In the genomic region with DNA sequence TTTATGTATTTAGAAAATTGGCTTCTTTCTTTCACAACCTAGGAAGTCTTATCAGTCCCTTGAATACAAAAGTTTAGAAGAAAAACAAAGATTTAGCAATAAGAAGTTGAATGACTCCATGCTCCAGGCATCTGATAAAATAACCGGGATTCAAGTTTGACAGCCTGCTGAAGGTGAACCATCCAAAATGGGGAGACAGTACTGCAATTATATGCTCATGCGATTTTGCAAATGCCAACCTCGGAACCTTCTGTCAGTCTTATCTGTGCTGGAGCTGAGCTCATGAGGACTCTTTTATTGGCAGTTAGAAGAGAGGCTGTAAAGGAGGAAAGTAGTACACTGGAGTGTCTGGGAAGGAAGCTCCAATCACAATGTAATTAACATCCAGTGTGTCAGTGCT, we compare ENCODE assay signal across 31 cellular contexts.
DNase-seq lines count a peak whose midpoint lies in the region; ATAC-seq and TF ChIP-seq lines count a peak whose summit lies in the region.
"Had no signal": no experiment of that assay in that cellular context is flagged by ENCODE, and none has a peak within 500 bp of the region (broad histone marks: within the 10 kb centered on the region; RNA-seq: fewer than 3 reads in every experiment).

No MANE protein-coding gene starts in this region.

- H3K4me2 ChIP-seq in PC-9 (no peak overlapping the region), neural cell (ENCODE audit: low read length) (peak overlapping the region; percentile 8)
- H3K4me2 ChIP-seq: GM23338 had no signal

- no peak overlapping the region for H3K27ac Mint-ChIP-seq in activated CD4-positive, alpha-beta memory T cell treated with anti-CD3 and anti-CD28 coated beads, Interleukin-2, amount 10 ng/mL, durations not matched to agents 7 days and 5 days
- H3K27ac Mint-ChIP-seq: activated naive CD8-positive, alpha-beta T cell treated with anti-CD3 and anti-CD28 coated beads, Interleukin-2, amount 10 ng/mL, durations not matched to agents 7 days and 5 days; CD4-positive, alpha-beta T cell; GM23338 had no signal

- CTCF ChIA-PET in PC-9 (lab: Charles Lee): no interaction called here
- CTCF ChIA-PET in activated CD4-positive, alpha-beta memory T cell treated with anti-CD3 and anti-CD28 coated beads, Interleukin-2, amount 10 ng/mL, durations not matched to agents 7 days and 5 days (lab: Charles Lee): no interaction called here

- no peak overlapping the region for H3K4me3 Mint-ChIP-seq in activated CD4-positive, alpha-beta memory T cell treated with anti-CD3 and anti-CD28 coated beads, Interleukin-2, amount 10 ng/mL, durations not matched to agents 7 days and 5 days
- H3K4me3 Mint-ChIP-seq: activated naive CD8-positive, alpha-beta T cell treated with anti-CD3 and anti-CD28 coated beads, Interleukin-2, amount 10 ng/mL, durations not matched to agents 7 days and 5 days; CD4-positive, alpha-beta T cell; GM23338; nephron progenitor cell had no signal

- H3K4me1 ChIP-seq in PC-9 (replicated peaks; ENCODE audit: insufficient read depth): no peaks in the 10 kb centered on the region
- no peaks in the 10 kb centered on the region for H3K4me1 ChIP-seq in right lobe of liver
- H3K4me1 ChIP-seq: vagina had no signal

- H3K79me2 ChIP-seq in PC-9 (ENCODE audit: low read depth) (no peaks in the 10 kb centered on the region), neural cell (replicated peaks; ENCODE audit: insufficient read depth, low read length) (no peaks in the 10 kb centered on the region)
- H3K79me2 ChIP-seq: parathyroid adenoma had no signal

- H2AFZ ChIP-seq in PC-9 (no peak overlapping the region), neural cell (ENCODE audit: low read depth, low read length) (no peak overlapping the region)
- H2AFZ ChIP-seq: GM23338, parathyroid adenoma had no signal

- H3K27ac ChIP-seq in PC-9 (no peak overlapping the region), neural cell (ENCODE audit: low read length) (peak overlapping the region; percentile 49), right lobe of liver (no peak overlapping the region)
- H3K27ac ChIP-seq: 22Rv1, body of pancreas, epithelial cell of prostate, lower lobe of right lung, parathyroid adenoma, RWPE1, vagina had no signal

- no peaks in the 10 kb centered on the region for H4K20me1 ChIP-seq in PC-9 (ENCODE audit: insufficient read depth)
- no peaks in the 10 kb centered on the region for H4K20me1 ChIP-seq in neural cell (ENCODE audit: insufficient read depth)

- BruUV-seq in PC-9 (replicated peaks; lab: Mats Ljungman, UMichigan): TSS peak; percentile 15

- no peak for TF ChIP-seq CTCF in PC-9 (conservative IDR thresholded peaks at IDR 0.05)
- no peak for TF ChIP-seq CTCF in fibroblast of pulmonary artery (IDR thresholded peaks at IDR 0.05; ENCODE audit: low read length, missing control alignments)
- no peak for TF ChIP-seq CTCF in neural cell (IDR thresholded peaks at IDR 0.05; ENCODE audit: poor library complexity, severe bottlenecking)
- no peak for TF ChIP-seq CTCF in right lobe of liver (IDR thresholded peaks at IDR 0.05)

- H3K36me3 Mint-ChIP-seq in activated CD4-positive, alpha-beta memory T cell treated with anti-CD3 and anti-CD28 coated beads, Interleukin-2, amount 10 ng/mL, durations not matched to agents 7 days and 5 days (ENCODE audit: low read depth): peaks cover 17% of the 10 kb centered on the region

- 0 out of 2 replicates have a peak, but pooled peaks cover 7% of the 10 kb centered on the region for H3K36me3 ChIP-seq in PC-9 (ENCODE audit: low read depth)
- no peaks in the 10 kb centered on the region for H3K36me3 ChIP-seq in neural cell (ENCODE audit: insufficient read depth, low read length)
- H3K36me3 ChIP-seq in right lobe of liver: peaks cover 0 to 14% (median 5%) of the 10 kb centered on the region in 4 donors
- H3K36me3 ChIP-seq: vagina had no signal

- 76% methylated on average over 3 of the region's 3 CpGs for WGBS in right lobe of liver (ENCODE audit: insufficient coverage, low coverage, low lambda C conversion rate, missing lambda C conversion rate)

- H3K9me2 ChIP-seq in PC-9 (ENCODE audit: insufficient read depth): no peaks in the 10 kb centered on the region
- no peaks in the 10 kb centered on the region for H3K9me2 ChIP-seq in neural cell (ENCODE audit: insufficient read depth, low read length)

- no peak for TF ChIP-seq EP300 in neural cell (conservative IDR thresholded peaks at IDR 0.05; ENCODE audit: poor library complexity, severe bottlenecking)

- POLR2A ChIA-PET in PC-9 (lab: Charles Lee; ENCODE audit: unreplicated experiment): no interaction called here
- POLR2A ChIA-PET in activated CD4-positive, alpha-beta memory T cell treated with anti-CD3 and anti-CD28 coated beads, Interleukin-2, amount 10 ng/mL, durations not matched to agents 7 days and 5 days (lab: Charles Lee): no interaction called here

- ATAC-seq in right lobe of liver: no peak
- ATAC-seq: body of pancreas, GM23338, K562, lower lobe of right lung, SK-N-SH treated with all-trans-retinoic acid at 6 μM for 48 hours had no signal

- no peak overlapping the region for H3K4me3 ChIP-seq in PC-9
- H3K4me3 ChIP-seq in fibroblast of pulmonary artery (replicated peaks; ENCODE audit: low read depth, low read length): no peak overlapping the region
- peak overlapping the region; percentile 24 for H3K4me3 ChIP-seq in neural cell (ENCODE audit: low read length)
- H3K4me3 ChIP-seq in right lobe of liver: no peak overlapping the region
- H3K4me3 ChIP-seq: body of pancreas, GM23338, K562, lower lobe of right lung, vagina had no signal

- H3K9me3 Mint-ChIP-seq in activated CD4-positive, alpha-beta memory T cell treated with anti-CD3 and anti-CD28 coated beads, Interleukin-2, amount 10 ng/mL, durations not matched to agents 7 days and 5 days: peaks cover 2% of the 10 kb centered on the region
- H3K9me3 Mint-ChIP-seq: activated naive CD8-positive, alpha-beta T cell treated with anti-CD3 and anti-CD28 coated beads, Interleukin-2, amount 10 ng/mL, durations not matched to agents 7 days and 5 days had no signal

- H3K9me3 ChIP-seq in PC-9 (ENCODE audit: insufficient read depth, low read depth) (no peaks in the 10 kb centered on the region), neural cell (ENCODE audit: low read length) (no peaks in the 10 kb centered on the region), right lobe of liver (no peaks in the 10 kb centered on the region)
- H3K9me3 ChIP-seq: body of pancreas, lower lobe of right lung, vagina had no signal

- TF ChIP-seq RAD21 in neural cell (conservative IDR thresholded peaks at IDR 0.05): no peak

- peaks cover 10% of the 10 kb centered on the region for H3K4me1 Mint-ChIP-seq in activated CD4-positive, alpha-beta memory T cell treated with anti-CD3 and anti-CD28 coated beads, Interleukin-2, amount 10 ng/mL, durations not matched to agents 7 days and 5 days

- no peak for TF ChIP-seq POLR2A in right lobe of liver (IDR thresholded peaks at IDR 0.05)

- intact Hi-C loops in PC-9 (cut with micrococcal nuclease; ENCODE audit: unreplicated experiment): no loop called here
- intact Hi-C loops in right lobe of liver (cut with DNase I): no loop called here

- H3F3A ChIP-seq in PC-9 (ENCODE audit: insufficient read depth, low read depth) (peaks cover 10% of the 10 kb centered on the region; the same call in 1 of the 2 replicates), neural cell (ENCODE audit: insufficient read depth, low read length, poor library complexity, severe bottlenecking) (peaks cover 7% of the 10 kb centered on the region)

- H3K9ac ChIP-seq in neural cell (ENCODE audit: low read length): no peak overlapping the region
- H3K9ac ChIP-seq: parathyroid adenoma had no signal

- peak in 2 of 3 experiments; percentile 6 to 14 for DNase-seq in NCI-H1417 (lab: John Stamatoyannopoulos, UW)
- no peak for DNase-seq in NCI-H1417 treated with DMSO at 0.1 percent for 48 hours (lab: John Stamatoyannopoulos, UW)
- peak in 1 of 2 experiments; percentile 43 for DNase-seq in PC-9
- DNase-seq in fibroblast of pulmonary artery (ENCODE audit: low read depth): peak; percentile 74
- no peak for DNase-seq in activated CD4-positive, alpha-beta memory T cell treated with anti-CD3 and anti-CD28 coated beads, Interleukin-2, amount 10 ng/mL, durations not matched to agents 7 days and 5 days
- DNase-seq in activated effector memory CD4-positive, alpha-beta T cell treated with Interleukin-2 at 50 U/mL for 16 hours: no peak
- no peak for DNase-seq in right lobe of liver
- DNase-seq: activated CD4-positive, alpha-beta T cell treated with anti-CD3 and anti-CD28 coated beads for 1 hour; activated gamma-delta T cell; activated naive CD8-positive, alpha-beta T cell treated with anti-CD3 and anti-CD28 coated beads, Interleukin-2, amount 10 ng/mL, durations not matched to agents 7 days and 5 days; activated T-cell treated with anti-CD3 and anti-CD28 coated beads for 4 hours; body of pancreas; CD4-positive, alpha-beta T cell; effector CD4-positive, alpha-beta T cell; kidney; lower lobe of right lung; NCI-H1105; NCI-H2107; NCI-H510A; nephron progenitor cell; stimulated activated CD4-positive, alpha-beta T cell treated with anti-CD3 and anti-CD28 coated beads, Interleukin-2, amount 100 ng/mL, for 48 hours; T-helper 2 cell had no signal

- H3K27me3 Mint-ChIP-seq in activated CD4-positive, alpha-beta memory T cell treated with anti-CD3 and anti-CD28 coated beads, Interleukin-2, amount 10 ng/mL, durations not matched to agents 7 days and 5 days: no peaks in the 10 kb centered on the region
- H3K27me3 Mint-ChIP-seq: activated naive CD8-positive, alpha-beta T cell treated with anti-CD3 and anti-CD28 coated beads, Interleukin-2, amount 10 ng/mL, durations not matched to agents 7 days and 5 days; CD4-positive, alpha-beta T cell had no signal

- H3K27me3 ChIP-seq in PC-9 (ENCODE audit: insufficient read depth, low read depth) (no peaks in the 10 kb centered on the region), neural cell (ENCODE audit: insufficient read depth, low read depth, low read length) (no peaks in the 10 kb centered on the region), right lobe of liver (no peaks in the 10 kb centered on the region)
- H3K27me3 ChIP-seq: body of pancreas, vagina had no signal

TF ChIP-seq in neural cell, 6 proteins besides CTCF, POLR2A, EP300 and RAD21:
- TF ChIP-seq EZH2 (IDR thresholded peaks at IDR 0.05; ENCODE audit: borderline replicate concordance, insufficient read depth, low read length, poor library complexity, severe bottlenecking) (no peak), MXI1 (conservative IDR thresholded peaks at IDR 0.05; ENCODE audit: poor library complexity, severe bottlenecking) (no peak)

Comparison
In these comparisons a context has a peak if more than half of its experiments do, and no peak if none do; other contexts are left out.
1. DNase-seq: peak in NCI-H1417 (2 of 3) and fibroblast of pulmonary artery (single experiment); none in NCI-H1417 treated with DMSO at 0.1 percent for 48 hours (single experiment), activated CD4-positive, alpha-beta memory T cell treated with anti-CD3 and anti-CD28 coated beads, Interleukin-2, amount 10 ng/mL, durations not matched to agents 7 days and 5 days (single experiment), activated effector memory CD4-positive, alpha-beta T cell treated with Interleukin-2 at 50 U/mL for 16 hours (single experiment) and right lobe of liver (0 of 3).